ENCODE assay signal across 2 cellular contexts in genomic region chr19:50679177-50680125, GRCh38.
TF ChIP-seq lines count a peak whose summit lies in the region.

No MANE protein-coding gene starts in this region.

TF ChIP-seq in A549, 52 proteins besides CTCF, POLR2A, EP300 and RAD21:
- TF ChIP-seq E2F6 (IDR thresholded peaks at IDR 0.05; ENCODE audit: borderline replicate concordance, low read depth): peak; percentile 100
- no peak for TF ChIP-seq FOSL2 (IDR thresholded peaks at IDR 0.05)
- TF ChIP-seq FOSL2 (CRISPR knock-in tag; IDR thresholded peaks at IDR 0.05): peak; percentile 53; the same call in 1 of the 2 replicates
- no peak for TF ChIP-seq ZFP36 (IDR thresholded peaks at IDR 0.05; ENCODE audit: borderline replicate concordance, partially characterized antibody)
- TF ChIP-seq, protein P1, sequence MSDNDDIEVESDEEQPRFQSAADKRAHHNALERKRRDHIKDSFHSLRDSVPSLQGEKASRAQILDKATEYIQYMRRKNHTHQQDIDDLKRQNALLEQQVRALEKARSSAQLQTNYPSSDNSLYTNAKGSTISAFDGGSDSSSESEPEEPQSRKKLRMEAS (IDR thresholded peaks at IDR 0.05): peak; percentile 93
- no peak for TF ChIP-seq GATA3 (IDR thresholded peaks at IDR 0.05; ENCODE audit: borderline replicate concordance)
- no peak for TF ChIP-seq HMGXB4 (CRISPR knock-in tag; IDR thresholded peaks at IDR 0.05; ENCODE audit: borderline replicate concordance)
- peak; percentile 100 for TF ChIP-seq RFX5 (IDR thresholded peaks at IDR 0.05)
- TF ChIP-seq RCOR1 (IDR thresholded peaks at IDR 0.05; ENCODE audit: low read depth, low read length): no peak
- TF ChIP-seq USF2 (IDR thresholded peaks at IDR 0.05): peak; percentile 14; the same call in 1 of the 2 replicates
- peak; percentile 24 for TF ChIP-seq MAFK (IDR thresholded peaks at IDR 0.05; ENCODE audit: partially characterized antibody)
- peak; percentile 9; the same call in 1 of the 2 replicates for TF ChIP-seq ZC3H11A (IDR thresholded peaks at IDR 0.05)
- TF ChIP-seq MYC (IDR thresholded peaks at IDR 0.05; ENCODE audit: borderline replicate concordance, low read length): no peak
TF ChIP-seq in A549: peak in this region for 7.

TF ChIP-seq in IMR-90, 13 proteins besides CTCF, POLR2A, EP300 and RAD21:
- no peak for TF ChIP-seq RCOR1 (IDR thresholded peaks at IDR 0.05; ENCODE audit: insufficient replicate concordance, low read length)
- TF ChIP-seq BHLHE40 (IDR thresholded peaks at IDR 0.05; ENCODE audit: low read depth, low read length): peak; percentile 48; the same call in 1 of the 2 replicates
- TF ChIP-seq USF2 (IDR thresholded peaks at IDR 0.05; ENCODE audit: low read depth, low read length): peak; percentile 43
- TF ChIP-seq FOS (IDR thresholded peaks at IDR 0.05; ENCODE audit: low read depth, low read length): peak; percentile 42; the same call in 1 of the 2 replicates
- peak; percentile 100 for TF ChIP-seq RFX5 (IDR thresholded peaks at IDR 0.05; ENCODE audit: low read depth, low read length)
- no peak for TF ChIP-seq NFE2L2 (IDR thresholded peaks at IDR 0.05; ENCODE audit: low read depth, low read length)
TF ChIP-seq in IMR-90: peak in this region for 4.
